ENCODE assay signal across 9 cellular contexts in the genomic region with DNA sequence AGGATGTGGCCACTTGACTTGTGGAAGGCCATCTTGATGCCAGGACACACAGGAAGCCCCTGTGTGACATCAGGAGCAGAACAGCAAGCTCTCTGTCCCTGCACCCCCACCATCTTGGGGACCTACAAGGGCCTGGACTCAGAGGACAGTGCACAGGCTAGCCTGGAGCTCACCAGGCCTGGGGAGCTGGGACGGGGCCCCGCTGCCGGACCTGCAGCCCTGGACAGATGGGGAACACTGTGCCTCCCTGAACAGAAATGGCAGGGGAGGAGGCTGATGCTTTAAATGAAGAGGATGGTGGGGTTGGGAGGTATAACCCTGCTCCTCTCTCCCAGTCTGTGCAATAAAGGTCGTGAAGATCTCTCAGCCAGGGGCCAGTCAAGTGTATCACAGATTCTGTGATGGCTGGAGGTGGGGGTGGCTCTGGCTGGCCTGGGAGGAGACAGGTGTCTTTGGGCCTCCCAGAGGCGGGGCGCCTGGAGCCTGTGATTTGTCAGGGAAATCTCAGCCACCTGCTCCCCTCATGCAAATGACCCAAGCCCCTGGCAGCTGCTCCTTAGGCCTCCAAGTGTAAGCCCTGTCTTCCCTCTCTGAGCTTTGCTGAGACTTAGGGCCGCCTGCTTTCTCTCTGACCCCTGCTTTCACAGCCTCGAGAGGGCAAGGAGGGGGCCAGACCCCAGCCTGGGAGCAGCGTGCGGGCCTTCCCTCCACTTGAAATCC. TPM values are rescaled to one million over a fixed set of nuclear protein-coding genes. Genes with fewer than 3 reads are reported as not detected.
DNase-seq lines count a peak whose midpoint lies in the region; ATAC-seq, FAIRE-seq and TF ChIP-seq lines count a peak whose summit lies in the region.
"Had no signal": no experiment of that assay in that cellular context is flagged by ENCODE, and none has a peak within 500 bp of the region (broad histone marks: within the 10 kb centered on the region; RNA-seq: fewer than 3 reads in every experiment).

No MANE protein-coding gene starts in this region.

- no peak overlapping the region for H3K4me3 ChIP-seq in cardiac muscle cell
- no peak overlapping the region for H3K4me3 ChIP-seq in stomach
- no peak overlapping the region for H3K4me3 ChIP-seq in kidney (ENCODE audit: low read length in 2 of 2)
- no peak overlapping the region for H3K4me3 ChIP-seq in PC-3 (ENCODE audit: low read length)
- H3K4me3 ChIP-seq: lung had no signal

- H3K79me2 ChIP-seq in PC-3 (ENCODE audit: low read length), result no peaks in the 10 kb centered on the region

- H3K36me3 ChIP-seq in cardiac muscle cell, result peaks cover 10% of the 10 kb centered on the region
- peaks cover 0 to 60% (median 47%) of the 10 kb centered on the region in 4 donors for H3K36me3 ChIP-seq in stomach
- peaks cover 0 to 9% of the 10 kb centered on the region in 2 donors for H3K36me3 ChIP-seq in kidney (ENCODE audit: control insufficient read depth in 1 of 2, insufficient read depth in 2 of 2, low read length in 2 of 2)
- no peaks in the 10 kb centered on the region for H3K36me3 ChIP-seq in PC-3 (ENCODE audit: low read depth, low read length)

- no peaks in the 10 kb centered on the region for H4K20me1 ChIP-seq in PC-3 (ENCODE audit: low read length)

- H3K27me3 ChIP-seq in cardiac muscle cell (no peaks in the 10 kb centered on the region), stomach (no peaks in the 10 kb centered on the region), PC-3 (ENCODE audit: low read length) (no peaks in the 10 kb centered on the region)

- no peak for TF ChIP-seq EP300 in stomach (IDR thresholded peaks at IDR 0.05)

- POLR2A ChIA-PET in PC-3 (lab: Charles Lee; ENCODE audit: unreplicated experiment), result no interaction called here
- POLR2A ChIA-PET in HEK293T (lab: Yijun Ruan, JAX), result interaction anchor here (0.9 to 5.0 kb wide), 4 partner anchors 12 to 87 kb away, joined by 4 to 57 read pairs (median 13); a partner anchor contains a TSS

- BruUV-seq in PC-3 (replicated peaks; lab: Mats Ljungman, UMichigan), result no TSS peak

- no peaks in the 10 kb centered on the region for H3F3A ChIP-seq in PC-3 (ENCODE audit: low read length, unreplicated experiment)

- ATAC-seq in left cardiac atrium (no peak), HG02943 (IDR thresholded peaks at IDR 0.05; ENCODE audit: low read depth, unreplicated experiment) (peak; percentile 68), PC-3 (no peak)

- intact Hi-C loops in left cardiac atrium (cut with DNase I), result no loop called here
- intact Hi-C loops in stomach (cut with DNase I; ENCODE audit: low total_unique reads), result no loop called here
- intact Hi-C loops in kidney (cut with DNase I), result no loop called here
- intact Hi-C loops in PC-3 (cut with micrococcal nuclease), result no loop called here

- WGBS in stomach, 5 donors, result 77 to 82% (median 79%) methylated on average over 8 to 10 of the region's 10 CpGs

- no peak overlapping the region for H2AFZ ChIP-seq in PC-3 (ENCODE audit: low read length)

- H3K27ac ChIP-seq in cardiac muscle cell (peak overlapping the region; percentile 62), stomach (no peak overlapping the region), kidney (ENCODE audit: low read depth in 2 of 2, low read length in 2 of 2) (no peak overlapping the region), PC-3 (ENCODE audit: low read length) (no peak overlapping the region)

- no peak overlapping the region for H3K4me2 ChIP-seq in PC-3 (ENCODE audit: low read length)

- H3K9ac ChIP-seq in kidney (ENCODE audit: low read length in 2 of 2), result no peak overlapping the region
- no peak overlapping the region for H3K9ac ChIP-seq in PC-3 (ENCODE audit: low read length)

- no peak for FAIRE-seq in kidney (lab: Jason Lieb, UNC)

- no peak for TF ChIP-seq POLR2A in stomach (IDR thresholded peaks at IDR 0.05)

- no peaks in the 10 kb centered on the region for H3K9me2 ChIP-seq in PC-3 (replicated peaks; ENCODE audit: low read length)

- CTCF ChIA-PET in PC-3 (lab: Charles Lee), result no interaction called here
- CTCF ChIA-PET in HEK293T (lab: Yijun Ruan, JAX), result interaction anchor here (0.8 to 1.0 kb wide), 2 partner anchors 73 to 86 kb away, joined by 3 read pairs; a partner anchor contains a TSS

- H3K4me1 ChIP-seq in cardiac muscle cell (ENCODE audit: low read depth) (peaks cover 14% of the 10 kb centered on the region), stomach (peaks cover 0 to 21% (median 5%) of the 10 kb centered on the region in 4 donors), kidney (ENCODE audit: control insufficient read depth in 1 of 2, insufficient read depth in 1 of 2, low read depth in 1 of 2, low read length in 2 of 2) (no peaks in the 10 kb centered on the region), PC-3 (ENCODE audit: insufficient read depth, low read length) (no peaks in the 10 kb centered on the region)

- no peaks in the 10 kb centered on the region for H3K9me3 ChIP-seq in cardiac muscle cell (ENCODE audit: low read depth)
- no peaks in the 10 kb centered on the region for H3K9me3 ChIP-seq in stomach
- H3K9me3 ChIP-seq in kidney (ENCODE audit: control insufficient read depth in 1 of 2, low read length in 2 of 2), result no peaks in the 10 kb centered on the region
- H3K9me3 ChIP-seq in PC-3 (ENCODE audit: low read length), result no peaks in the 10 kb centered on the region

- DNase-seq in cardiac muscle cell (ENCODE audit: low read depth in 1 of 2, low spot score in 1 of 2) (no peak), left cardiac atrium (no peak), NCI-H69 (lab: John Stamatoyannopoulos, UW) (peak; percentile 48), stomach (peak; percentile 44), kidney (no peak), PC-3 (no peak), HEK293T (ENCODE audit: extremely low spot score) (no peak)

- no peak for TF ChIP-seq CTCF in cardiac muscle cell (IDR thresholded peaks at IDR 0.05; ENCODE audit: low read depth, low read length)
- no peak for TF ChIP-seq CTCF in stomach (IDR thresholded peaks at IDR 0.05)
- TF ChIP-seq CTCF in kidney (IDR thresholded peaks at IDR 0.05; ENCODE audit: borderline replicate concordance, extremely low read depth, insufficient read depth), result no peak
- no peak for TF ChIP-seq CTCF in PC-3 (conservative IDR thresholded peaks at IDR 0.05; ENCODE audit: low read depth, low read length)

TF ChIP-seq in HEK293T, 16 proteins besides CTCF, POLR2A, EP300 and RAD21:
- TF ChIP-seq L3MBTL2 (conservative IDR thresholded peaks at IDR 0.05) (no peak), FOXM1 (IDR thresholded peaks at IDR 0.05; ENCODE audit: borderline replicate concordance) (no peak), ELF4 (IDR thresholded peaks at IDR 0.05) (no peak), ARNT (IDR thresholded peaks at IDR 0.05) (no peak), SUZ12 (IDR thresholded peaks at IDR 0.05) (no peak), HDGF (IDR thresholded peaks at IDR 0.05; ENCODE audit: borderline replicate concordance) (no peak), LEF1 (IDR thresholded peaks at IDR 0.05; ENCODE audit: borderline replicate concordance) (no peak), CTBP1 (IDR thresholded peaks at IDR 0.05; ENCODE audit: borderline replicate concordance) (no peak), ZNF384 (IDR thresholded peaks at IDR 0.05) (no peak), FOXA1 (IDR thresholded peaks at IDR 0.05) (no peak), BHLHE40 (IDR thresholded peaks at IDR 0.05; ENCODE audit: borderline replicate concordance) (no peak)

RNA-seq across cellular contexts. Expression of a gene that starts 1.1 kb away (rescaled TPM):
- total RNA-seq in cardiac muscle cell (3.0 and 5.2 TPM in 2 replicates), left cardiac atrium (1 to 10 TPM; 2.3 to 5.8 TPM), stomach (10 to 100 TPM in 1 of 5 donors, 1 to 10 TPM in 2, under 1 TPM in 1, not detected in 1; 0.89 to 11.1 (median 4.5) TPM), kidney (2.6 TPM), PC-3 (2014; rRNA removed) (1.8 TPM in 1 of 2 replicates, not detected in the other)
- polyA plus RNA-seq in cardiac muscle cell (1.7 and 2.1 TPM in 2 replicates), stomach (1 to 10 TPM in 2 of 3 donors, under 1 TPM in 1; 0.87 to 2.8 (median 2.7) TPM), kidney (ENCODE audit: insufficient read depth, low read depth, low replicate concordance) (1.4 TPM)

RNA-seq across cellular contexts. Expression of a gene that starts 11.4 kb away (rescaled TPM):
- total RNA-seq in cardiac muscle cell, result 11.6 and 19.7 TPM in 2 replicates
- 13.7 and 18.2 TPM in 2 replicates for polyA plus RNA-seq in cardiac muscle cell
- 10 to 100 TPM; 13.2 to 22.3 TPM for total RNA-seq in left cardiac atrium
- 10 to 100 TPM; 15.2 to 41.1 (median 18.0) TPM for total RNA-seq in stomach
- 10 to 100 TPM in 1 of 3 donors, 1 to 10 TPM in 2; 7.0 to 15.1 (median 9.1) TPM for polyA plus RNA-seq in stomach
- total RNA-seq in kidney, result 17.0 TPM
- 18.5 TPM for polyA plus RNA-seq in kidney (ENCODE audit: insufficient read depth, low read depth, low replicate concordance)
- total RNA-seq in PC-3 (2014; rRNA removed), result 9.3 and 24.4 TPM in 2 replicates

RNA-seq across cellular contexts. Expression of a gene that starts 11.4 kb away (rescaled TPM):
- 11.5 and 42.8 TPM in 2 replicates for total RNA-seq in cardiac muscle cell
- polyA plus RNA-seq in cardiac muscle cell, result 10.4 and 84.9 TPM in 2 replicates
- total RNA-seq in left cardiac atrium, result under 1 TPM in 1 of 2 donors, not detected in 1; 0.82 TPM
- total RNA-seq in stomach, result 10 to 100 TPM in 3 of 5 donors, 1 to 10 TPM in 2; 3.3 to 56.0 (median 19.6) TPM
- 10 to 100 TPM in 1 of 3 donors, 1 to 10 TPM in 2; 2.1 to 12.2 (median 9.8) TPM for polyA plus RNA-seq in stomach
- 1.3 TPM for total RNA-seq in kidney
- 2.1 TPM for polyA plus RNA-seq in kidney (ENCODE audit: insufficient read depth, low read depth, low replicate concordance)
- 52.1 and 92.0 TPM in 2 replicates for total RNA-seq in PC-3 (2014; rRNA removed)

RNA-seq across cellular contexts. Expression of a gene that starts 12.3 kb away (rescaled TPM):
- total RNA-seq in cardiac muscle cell (145 and 150 TPM in 2 replicates), left cardiac atrium (10 to 100 TPM; 63.4 to 65.4 TPM), stomach (10 to 100 TPM; 26.3 to 69.4 (median 48.7) TPM), kidney (75.5 TPM), PC-3 (2014; rRNA removed) (107 and 113 TPM in 2 replicates)
- polyA plus RNA-seq in cardiac muscle cell (156 TPM in 2 replicates), stomach (10 to 100 TPM; 20.9 to 29.0 (median 25.0) TPM), kidney (ENCODE audit: insufficient read depth, low read depth, low replicate concordance) (52.3 TPM)

RNA-seq across cellular contexts. Expression of a gene that starts 18.0 kb away (rescaled TPM):
- total RNA-seq in cardiac muscle cell (41.1 and 51.0 TPM in 2 replicates), left cardiac atrium (1 to 10 TPM; 5.3 to 8.4 TPM), stomach (1 to 10 TPM; 1.3 to 7.5 (median 1.8) TPM), kidney (5.0 TPM), PC-3 (2014; rRNA removed) (not detected in 2 replicates)
- polyA plus RNA-seq in cardiac muscle cell (29.2 and 38.6 TPM in 2 replicates), stomach (1 to 10 TPM; 2.6 to 9.3 (median 6.4) TPM), kidney (ENCODE audit: insufficient read depth, low read depth, low replicate concordance) (9.8 TPM)

Comparison
In these comparisons a context has a peak if more than half of its experiments do, and no peak if none do; other contexts are left out.
1. DNase-seq: peak in NCI-H69 (single experiment) and stomach (single experiment); none in cardiac muscle cell (0 of 2), left cardiac atrium (single experiment), kidney (single experiment), PC-3 (single experiment) and HEK293T (single experiment).